Comparison of ENCODE assay signal across 23 cellular contexts in genomic region chr10:94178475-94179251, GRCh38.
"Had no signal": no experiment of that assay in that cellular context is flagged by ENCODE, and none has a peak within 500 bp of the region (broad histone marks: within the 10 kb centered on the region; RNA-seq: fewer than 3 reads in every experiment).

No MANE protein-coding gene starts in this region.

- H3K27me3 ChIP-seq: left lung, transverse colon had no signal

- H3K27me3 Mint-ChIP-seq: activated T-cell treated with anti-CD3 and anti-CD28 coated beads, Interleukin-2, amount 50 U/mL, for 24 hours had no signal

- FAIRE-seq: bronchial epithelial cell, endometrium, small intestine, urothelium cell line had no signal

- H3K4me1 ChIP-seq: left lung, parathyroid adenoma had no signal

- H3K4me3 ChIP-seq: left lung, transverse colon had no signal

- H3K36me3 Mint-ChIP-seq: activated naive CD8-positive, alpha-beta T cell; natural killer cell; stimulated activated memory B cell treated with anti-CD40 and anti-IgM and Interleukin-4, amounts not matched to agents 10 μg/mL and 1 μg/mL and 100 μg/mL, for 72 hours; WTC11 had no signal

- ATAC-seq: activated T-helper 17 cell treated with anti-CD3 and anti-CD28 coated beads, Interleukin-2, amount 50 U/mL, for 72 hours; left lung; natural killer cell; sciatic nerve; stimulated activated memory B cell treated with anti-CD40 and anti-IgM and Interleukin-4, amounts not matched to agents 10 μg/mL and 1 μg/mL and 100 μg/mL, for 72 hours; WTC11 had no signal

- H3K27ac Mint-ChIP-seq: activated naive CD8-positive, alpha-beta T cell; activated T-cell treated with anti-CD3 and anti-CD28 coated beads, Interleukin-2, amount 50 U/mL, for 24 hours; activated T-helper 17 cell treated with anti-CD3 and anti-CD28 coated beads, Interleukin-2, amount 50 U/mL, for 72 hours; natural killer cell; stimulated activated memory B cell treated with anti-CD40 and anti-IgM and Interleukin-4, amounts not matched to agents 10 μg/mL and 1 μg/mL and 100 μg/mL, for 72 hours; T-helper 1 cell treated with Interleukin-12 subunit alpha and Interleukin-12 subunit beta and Interleukin-4 antibody, amounts not matched to agents 30 μg/mL and 1 μg/mL, for 36 hours; WTC11 had no signal

- H3K79me2 ChIP-seq: parathyroid adenoma had no signal

- H2AFZ ChIP-seq: parathyroid adenoma had no signal

- H3K9me3 Mint-ChIP-seq: activated T-cell treated with anti-CD3 and anti-CD28 coated beads, Interleukin-2, amount 50 U/mL, for 24 hours; activated T-helper 17 cell treated with anti-CD3 and anti-CD28 coated beads, Interleukin-2, amount 50 U/mL, for 72 hours; natural killer cell; stimulated activated memory B cell treated with anti-CD40 and anti-IgM and Interleukin-4, amounts not matched to agents 10 μg/mL and 1 μg/mL and 100 μg/mL, for 72 hours; T-helper 1 cell treated with Interleukin-12 subunit alpha and Interleukin-12 subunit beta and Interleukin-4 antibody, amounts not matched to agents 30 μg/mL and 1 μg/mL, for 36 hours; WTC11 had no signal

- H3K9me3 ChIP-seq: left lung, transverse colon had no signal

- DNase-seq: activated CD8-positive, alpha-beta memory T cell treated with anti-CD3 and anti-CD28 coated beads, Interleukin-2, amount 50 U/mL, for 4 hours; activated naive CD4-positive, alpha-beta T cell; activated T-cell treated with anti-CD3 and anti-CD28 coated beads, Interleukin-2, amount 50 U/mL, for 24 hours; cerebellar nuclear complex; effector CD4-positive, alpha-beta T cell; erythroblast; left lung; midbrain; natural killer cell; small intestine; stimulated activated CD4-positive, alpha-beta T cell treated with anti-CD3 and anti-CD28 coated beads, Interleukin-15, amount 100 ng/mL, for 24 hours; T1000; transverse colon had no signal

- H3K4me3 Mint-ChIP-seq: activated naive CD8-positive, alpha-beta T cell; activated T-cell treated with anti-CD3 and anti-CD28 coated beads, Interleukin-2, amount 50 U/mL, for 24 hours; activated T-helper 17 cell treated with anti-CD3 and anti-CD28 coated beads, Interleukin-2, amount 50 U/mL, for 72 hours; natural killer cell; stimulated activated memory B cell treated with anti-CD40 and anti-IgM and Interleukin-4, amounts not matched to agents 10 μg/mL and 1 μg/mL and 100 μg/mL, for 72 hours; T-helper 1 cell treated with Interleukin-12 subunit alpha and Interleukin-12 subunit beta and Interleukin-4 antibody, amounts not matched to agents 30 μg/mL and 1 μg/mL, for 36 hours; WTC11 had no signal

- H3K4me1 Mint-ChIP-seq: activated T-helper 17 cell treated with anti-CD3 and anti-CD28 coated beads, Interleukin-2, amount 50 U/mL, for 72 hours; natural killer cell; stimulated activated memory B cell treated with anti-CD40 and anti-IgM and Interleukin-4, amounts not matched to agents 10 μg/mL and 1 μg/mL and 100 μg/mL, for 72 hours had no signal

- H3K9ac ChIP-seq: parathyroid adenoma had no signal

- H3K27ac ChIP-seq: left lung, parathyroid adenoma had no signal
